ENCODE assay signal across 1 cellular context in genomic region chr7:26170663-26171062, GRCh38.
TF ChIP-seq lines count a peak whose summit lies in the region.

No MANE protein-coding gene starts in this region.

TF ChIP-seq in K562, 482 proteins besides CTCF, POLR2A, EP300 and RAD21:
- TF ChIP-seq PRPF4 (IDR thresholded peaks at IDR 0.05; ENCODE audit: insufficient read depth, low read depth, low read length, poor library complexity, severe bottlenecking), result no peak
- TF ChIP-seq ILK (tag; IDR thresholded peaks at IDR 0.05; ENCODE audit: borderline replicate concordance, low read depth), result no peak
- TF ChIP-seq TRIM24 (IDR thresholded peaks at IDR 0.05), result no peak
- no peak for TF ChIP-seq ZBTB12 (CRISPR knock-in tag; IDR thresholded peaks at IDR 0.05)
- no peak for TF ChIP-seq SMC3 (conservative IDR thresholded peaks at IDR 0.05; ENCODE audit: insufficient read depth, low read depth, low read length)
- no peak for TF ChIP-seq HNRNPH1 (optimal IDR thresholded peaks at IDR 0.05; ENCODE audit: low read depth, low read length)
- no peak for TF ChIP-seq YBX1 (IDR thresholded peaks at IDR 0.05)
- TF ChIP-seq AFF4 (CRISPR knock-in tag; IDR thresholded peaks at IDR 0.05), result no peak
- TF ChIP-seq CHD7 (IDR thresholded peaks at IDR 0.05; ENCODE audit: low read depth, low read length), result no peak
- no peak for TF ChIP-seq E2F3 (CRISPR knock-in tag; IDR thresholded peaks at IDR 0.05)
- TF ChIP-seq BCL6 (CRISPR knock-in tag; IDR thresholded peaks at IDR 0.05), result no peak
- no peak for TF ChIP-seq GTF2A2 (tag; IDR thresholded peaks at IDR 0.05)
- no peak for TF ChIP-seq FOXM1 (IDR thresholded peaks at IDR 0.05; ENCODE audit: low read depth)
- no peak for TF ChIP-seq FOXM1 (CRISPR knock-in tag; IDR thresholded peaks at IDR 0.05; ENCODE audit: low read depth)
- TF ChIP-seq TCF7 (IDR thresholded peaks at IDR 0.05; ENCODE audit: borderline replicate concordance), result no peak
- TF ChIP-seq MTA1 (IDR thresholded peaks at IDR 0.05; ENCODE audit: borderline replicate concordance), result no peak
- no peak for TF ChIP-seq GTF2B (IDR thresholded peaks at IDR 0.05; ENCODE audit: extremely low read depth, insufficient read length)
TF ChIP-seq in K562: peak in this region for 0.
